ENCODE assay signal across 15 cellular contexts in genomic region chr2:235098273-235098672, GRCh38.
A peak's percentile ranks its signal among the peaks of the same experiment; 100 is the strongest.
DNase-seq lines count a peak whose midpoint lies in the region; ATAC-seq and TF ChIP-seq lines count a peak whose summit lies in the region.
"Had no signal": no experiment of that assay in that cellular context is flagged by ENCODE, and none has a peak within 500 bp of the region (broad histone marks: within the 10 kb centered on the region; RNA-seq: fewer than 3 reads in every experiment).

No MANE protein-coding gene starts in this region.

- peaks cover 29% of the 10 kb centered on the region for H3K27me3 Mint-ChIP-seq in CD4-positive, alpha-beta T cell
- H3K27me3 Mint-ChIP-seq: activated naive CD8-positive, alpha-beta T cell treated with anti-CD3 and anti-CD28 coated beads, Interleukin-2, amount 10 ng/mL, durations not matched to agents 7 days and 5 days had no signal

- no peaks in the 10 kb centered on the region for H3K4me1 Mint-ChIP-seq in CD4-positive, alpha-beta T cell (ENCODE audit: low read depth)
- H3K4me1 Mint-ChIP-seq: activated naive CD8-positive, alpha-beta T cell treated with anti-CD3 and anti-CD28 coated beads, Interleukin-2, amount 10 ng/mL, durations not matched to agents 7 days and 5 days; endodermal cell had no signal

- no peak overlapping the region for H3K27ac Mint-ChIP-seq in CD4-positive, alpha-beta T cell
- H3K27ac Mint-ChIP-seq: activated naive CD8-positive, alpha-beta T cell treated with anti-CD3 and anti-CD28 coated beads, Interleukin-2, amount 10 ng/mL, durations not matched to agents 7 days and 5 days; endodermal cell had no signal

- H3K9me3 ChIP-seq in MM.1S (replicated peaks; ENCODE audit: insufficient read depth, low read length): no peaks in the 10 kb centered on the region
- no peaks in the 10 kb centered on the region for H3K9me3 ChIP-seq in CD4-positive, alpha-beta T cell (ENCODE audit: control insufficient read depth, low read length)
- H3K9me3 ChIP-seq: right atrium auricular region, thyroid gland had no signal

- no peaks in the 10 kb centered on the region for H4K20me1 ChIP-seq in MM.1S (ENCODE audit: insufficient read depth, low read length)

- H3K27ac ChIP-seq in MM.1S (ENCODE audit: low read length): no peak overlapping the region
- no peak overlapping the region for H3K27ac ChIP-seq in CD4-positive, alpha-beta T cell (ENCODE audit: low read depth, low read length)
- H3K27ac ChIP-seq: right atrium auricular region, thyroid gland had no signal

- no peaks in the 10 kb centered on the region for H3K4me1 ChIP-seq in MM.1S (ENCODE audit: low read length)
- H3K4me1 ChIP-seq: thyroid gland had no signal

- no peaks in the 10 kb centered on the region for H3K9me2 ChIP-seq in MM.1S (replicated peaks; ENCODE audit: insufficient read depth, low read length)

- no peaks in the 10 kb centered on the region for H3K9me3 Mint-ChIP-seq in CD4-positive, alpha-beta T cell
- H3K9me3 Mint-ChIP-seq: activated naive CD8-positive, alpha-beta T cell treated with anti-CD3 and anti-CD28 coated beads, Interleukin-2, amount 10 ng/mL, durations not matched to agents 7 days and 5 days; endodermal cell; nephron had no signal

- H3K36me3 Mint-ChIP-seq in CD4-positive, alpha-beta T cell (ENCODE audit: low read depth): no peaks in the 10 kb centered on the region
- H3K36me3 Mint-ChIP-seq: activated naive CD8-positive, alpha-beta T cell treated with anti-CD3 and anti-CD28 coated beads, Interleukin-2, amount 10 ng/mL, durations not matched to agents 7 days and 5 days had no signal

- POLR2A ChIA-PET in CD4-positive, alpha-beta T cell (lab: Charles Lee): no interaction called here

- no peak overlapping the region for H3K4me2 ChIP-seq in MM.1S (ENCODE audit: low read depth, low read length)

- no peak overlapping the region for H3K4me3 Mint-ChIP-seq in CD4-positive, alpha-beta T cell
- H3K4me3 Mint-ChIP-seq: activated naive CD8-positive, alpha-beta T cell treated with anti-CD3 and anti-CD28 coated beads, Interleukin-2, amount 10 ng/mL, durations not matched to agents 7 days and 5 days; endodermal cell; nephron had no signal

- no peak overlapping the region for H3K9ac ChIP-seq in MM.1S (ENCODE audit: low read length)

- no peaks in the 10 kb centered on the region for H3K36me3 ChIP-seq in MM.1S (replicated peaks; ENCODE audit: insufficient read depth, low read length)
- H3K36me3 ChIP-seq: right atrium auricular region, thyroid gland had no signal

- TF ChIP-seq CTCF in epithelial cell of esophagus (IDR thresholded peaks at IDR 0.05; ENCODE audit: insufficient read depth, low read depth, low read length, missing control alignments) (peak; percentile 12), MM.1S (IDR thresholded peaks at IDR 0.05; ENCODE audit: low read length) (no peak)
- TF ChIP-seq CTCF in CD4-positive, alpha-beta T cell (IDR thresholded peaks at IDR 0.05): no peak

- no peak for ATAC-seq in CD4-positive, alpha-beta T cell (ENCODE audit: poor library complexity)

- CTCF ChIA-PET in CD4-positive, alpha-beta T cell (lab: Charles Lee): no interaction called here

- no peaks in the 10 kb centered on the region for H3K79me2 ChIP-seq in MM.1S (ENCODE audit: low read length)

- DNase-seq in DMS153 treated with DMSO at 0.1 percent for 48 hours (lab: John Stamatoyannopoulos, UW; ENCODE audit: unreplicated experiment): peak; percentile 59
- peak; percentile 53 for DNase-seq in NCI-H345 (lab: John Stamatoyannopoulos, UW)
- peak; percentile 12 for DNase-seq in epithelial cell of esophagus (ENCODE audit: low read depth)
- no peak for DNase-seq in GM19240 (ENCODE audit: insufficient read length, low spot score)
- DNase-seq in MM.1S: no peak
- no peak for DNase-seq in CD4-positive, alpha-beta T cell
- DNase-seq: activated naive CD8-positive, alpha-beta T cell treated with anti-CD3 and anti-CD28 coated beads, Interleukin-2, amount 10 ng/mL, durations not matched to agents 7 days and 5 days; caudate nucleus; endodermal cell; stimulated activated CD4-positive, alpha-beta T cell treated with anti-CD3 and anti-CD28 coated beads, Interleukin-2, amount 100 ng/mL, for 48 hours; T-helper 2 cell; thyroid gland had no signal

- H2AFZ ChIP-seq in MM.1S (ENCODE audit: low read length): no peak overlapping the region

- H3K27me3 ChIP-seq in MM.1S (replicated peaks; ENCODE audit: insufficient read depth, low read length): no peaks in the 10 kb centered on the region
- H3K27me3 ChIP-seq in CD4-positive, alpha-beta T cell (ENCODE audit: control insufficient read depth, insufficient read depth, low read length): no peaks in the 10 kb centered on the region
- H3K27me3 ChIP-seq: right atrium auricular region, thyroid gland had no signal

- intact Hi-C loops in CD4-positive, alpha-beta T cell (cut with DNase I, micrococcal nuclease): no loop called here

- TF ChIP-seq EP300 in Ishikawa (IDR thresholded peaks at IDR 0.05; ENCODE audit: borderline replicate concordance): no peak

- no peaks in the 10 kb centered on the region for H3F3A ChIP-seq in MM.1S (ENCODE audit: insufficient read depth, low read length)

- no peak overlapping the region for H3K4me3 ChIP-seq in epithelial cell of esophagus (ENCODE audit: low read length)
- no peak overlapping the region for H3K4me3 ChIP-seq in MM.1S (ENCODE audit: low read length)
- H3K4me3 ChIP-seq: right atrium auricular region, thyroid gland had no signal

- TF ChIP-seq RAD21 in Ishikawa (IDR thresholded peaks at IDR 0.05; ENCODE audit: low read depth): peak; percentile 17; the same call in 1 of the 2 replicates

TF ChIP-seq in Ishikawa, 13 proteins besides CTCF, POLR2A, EP300 and RAD21:
- no peak for TF ChIP-seq MAX (IDR thresholded peaks at IDR 0.05)
- TF ChIP-seq CEBPB (IDR thresholded peaks at IDR 0.05): no peak
- TF ChIP-seq NFIC (IDR thresholded peaks at IDR 0.05): no peak
- no peak for TF ChIP-seq YY1 (IDR thresholded peaks at IDR 0.05; ENCODE audit: low read depth)
- no peak for TF ChIP-seq FOXM1 (IDR thresholded peaks at IDR 0.05; ENCODE audit: borderline replicate concordance, low read depth)
- no peak for TF ChIP-seq ZBTB7A (IDR thresholded peaks at IDR 0.05; ENCODE audit: low read depth)
- TF ChIP-seq TCF12 (IDR thresholded peaks at IDR 0.05; ENCODE audit: low read depth): no peak

Comparison
In these comparisons a context has a peak if more than half of its experiments do, and no peak if none do; other contexts are left out.
1. DNase-seq: peak in DMS153 treated with DMSO at 0.1 percent for 48 hours (single experiment), NCI-H345 (single experiment) and epithelial cell of esophagus (single experiment); none in GM19240 (single experiment), MM.1S (single experiment) and CD4-positive, alpha-beta T cell (0 of 10).